Comparison of ENCODE assay signal across 19 cellular contexts in genomic region chr5:109981979-109982378, GRCh38.
A peak's percentile ranks its signal among the peaks of the same experiment; 100 is the strongest.
DNase-seq lines count a peak whose midpoint lies in the region; ATAC-seq, FAIRE-seq and TF ChIP-seq lines count a peak whose summit lies in the region.
"Had no signal": no experiment of that assay in that cellular context is flagged by ENCODE, and none has a peak within 500 bp of the region (broad histone marks: within the 10 kb centered on the region; RNA-seq: fewer than 3 reads in every experiment).

No MANE protein-coding gene starts in this region.

- H3K9ac ChIP-seq in mammary epithelial cell (ENCODE audit: insufficient read depth, low read length) (no peak overlapping the region), SK-N-SH (no peak overlapping the region)
- H3K9ac ChIP-seq: GM23248 had no signal

- in situ Hi-C loops in mammary epithelial cell (cut with MboI; ENCODE audit: low sequenced_read_pairs in 2 of 2) = no loop called here

- H3K4me3 Mint-ChIP-seq in MCF 10A (ENCODE audit: unreplicated experiment) = no peak overlapping the region
- H3K4me3 Mint-ChIP-seq in natural killer cell = no peak overlapping the region
- H3K4me3 Mint-ChIP-seq: CD4-positive, CD25-positive, alpha-beta regulatory T cell; CD8-positive, alpha-beta T cell had no signal

- TF ChIP-seq EP300 in SK-N-SH (IDR thresholded peaks at IDR 0.05; ENCODE audit: borderline replicate concordance in 1 of 2, low read depth in 1 of 2, low read length in 1 of 2) = peak; percentile 61 to 84

- dilution Hi-C loops in mammary epithelial cell (cut with HindIII; ENCODE audit: low sequenced_read_pairs) = no loop called here

- no peak for ATAC-seq in natural killer cell
- ATAC-seq: CD8-positive, alpha-beta T cell had no signal

- H3K4me3 ChIP-seq in mammary epithelial cell (replicated peaks in 1 of 3; ENCODE audit: insufficient read depth in 1 of 3, low read depth in 2 of 3, low read length in 3 of 3) = no peak overlapping the region
- H3K4me3 ChIP-seq in SK-N-SH (ENCODE audit: low read depth in 2 of 2, low read length in 1 of 2) = no peak overlapping the region
- H3K4me3 ChIP-seq in small intestine (ENCODE audit: low read depth in 1 of 2, low read length in 2 of 2) = no peak overlapping the region
- H3K4me3 ChIP-seq: GM23248 had no signal

- H3K4me1 Mint-ChIP-seq in MCF 10A (ENCODE audit: insufficient read depth, unreplicated experiment) (peaks cover under 1% of the 10 kb centered on the region), natural killer cell (no peaks in the 10 kb centered on the region)
- H3K4me1 Mint-ChIP-seq: CD4-positive, CD25-positive, alpha-beta regulatory T cell had no signal

- H3K27me3 ChIP-seq in mammary epithelial cell (ENCODE audit: insufficient read depth, low read length) (no peaks in the 10 kb centered on the region), SK-N-SH (ENCODE audit: insufficient read depth) (no peaks in the 10 kb centered on the region), small intestine (ENCODE audit: control insufficient read depth in 2 of 2, insufficient read depth in 2 of 2, low read length in 2 of 2) (peaks cover 0 to 3% of the 10 kb centered on the region in 2 donors)

- H3K4me2 ChIP-seq in mammary epithelial cell (ENCODE audit: insufficient read depth, low read depth, low read length) = no peak overlapping the region
- H3K4me2 ChIP-seq in SK-N-SH = no peak overlapping the region

- H3K36me3 Mint-ChIP-seq in MCF 10A (ENCODE audit: insufficient read depth, unreplicated experiment) = no peaks in the 10 kb centered on the region
- H3K36me3 Mint-ChIP-seq in natural killer cell = no peaks in the 10 kb centered on the region
- H3K36me3 Mint-ChIP-seq: CD8-positive, alpha-beta T cell had no signal

- H3K36me3 ChIP-seq in mammary epithelial cell (ENCODE audit: insufficient read depth, low read length) = no peaks in the 10 kb centered on the region
- H3K36me3 ChIP-seq in SK-N-SH (replicated peaks in 1 of 2; ENCODE audit: control insufficient read depth in 1 of 2, insufficient read depth in 2 of 2, low read length in 1 of 2) = no peaks in the 10 kb centered on the region
- no peaks in the 10 kb centered on the region for H3K36me3 ChIP-seq in small intestine (ENCODE audit: control insufficient read depth in 2 of 2, insufficient read depth in 2 of 2, low read length in 2 of 2)

- TF ChIP-seq CTCF in MCF 10A (IDR thresholded peaks at IDR 0.05; ENCODE audit: unreplicated experiment) (no peak), mammary epithelial cell (conservative IDR thresholded peaks at IDR 0.05 in 1 of 2, IDR thresholded peaks at IDR 0.05 in 1 of 2; ENCODE audit: extremely low read depth in 1 of 2, insufficient read depth in 1 of 2, low read depth in 1 of 2, low read length in 2 of 2) (no peak), SK-N-SH (IDR thresholded peaks at IDR 0.05) (no peak), natural killer cell (IDR thresholded peaks at IDR 0.05) (no peak)

- H3K9me3 ChIP-seq in mammary epithelial cell (replicated peaks; ENCODE audit: insufficient read depth, low read length) (no peaks in the 10 kb centered on the region), SK-N-SH (no peaks in the 10 kb centered on the region; the same call in 1 of the 2 replicates), small intestine (ENCODE audit: control insufficient read depth, low read depth) (no peaks in the 10 kb centered on the region)
- H3K9me3 ChIP-seq: Caco-2 had no signal

- DNase-seq in MCF 10A (ENCODE audit: unreplicated experiment) (no peak), mammary epithelial cell (no peak), SK-N-SH (no peak), small intestine (peak; percentile 3), HTR-8/SVneo (ENCODE audit: insufficient read length, low spot score) (no peak), natural killer cell (no peak)
- DNase-seq: 8988T; Caco-2; CD4-positive, CD25-positive, alpha-beta regulatory T cell; CD8-positive, alpha-beta T cell; DMS153; DMS79 treated with DMSO at 0.1 percent for 48 hours; GM23248; H7; HCEC 1CT had no signal

- H3K79me2 ChIP-seq in mammary epithelial cell (ENCODE audit: insufficient read depth, low read length) = no peaks in the 10 kb centered on the region
- no peaks in the 10 kb centered on the region for H3K79me2 ChIP-seq in SK-N-SH (ENCODE audit: insufficient read depth)

- H3K27ac ChIP-seq in mammary epithelial cell (ENCODE audit: insufficient read depth, low read depth, low read length) = no peak overlapping the region
- H3K27ac ChIP-seq in SK-N-SH (ENCODE audit: low read depth in 2 of 2, low read length in 1 of 2) = no peak overlapping the region; a peak in 1 of 4 replicates
- H3K27ac ChIP-seq in small intestine (ENCODE audit: low read depth in 1 of 2, low read length in 1 of 2) = no peak overlapping the region
- H3K27ac ChIP-seq: C4-2B, GM23248 had no signal

- H4K20me1 ChIP-seq in mammary epithelial cell (ENCODE audit: insufficient read depth, low read length) (no peaks in the 10 kb centered on the region), SK-N-SH (ENCODE audit: insufficient read depth) (no peaks in the 10 kb centered on the region)

- no peaks in the 10 kb centered on the region for H3K9me2 ChIP-seq in SK-N-SH

- intact Hi-C loops in MCF 10A (cut with micrococcal nuclease) (no loop called here), mammary epithelial cell (cut with micrococcal nuclease) (no loop called here), natural killer cell (cut with micrococcal nuclease) (no loop called here)

- no peaks in the 10 kb centered on the region for H3K4me1 ChIP-seq in mammary epithelial cell (ENCODE audit: insufficient read depth, low read length)
- H3K4me1 ChIP-seq in SK-N-SH (ENCODE audit: control insufficient read depth in 1 of 2, insufficient read depth in 2 of 2, low read depth in 1 of 2, low read length in 1 of 2) = peaks cover 0 to 6% of the 10 kb centered on the region in 2 experiments; a peak in 1 of 4 replicates
- H3K4me1 ChIP-seq in small intestine (ENCODE audit: control insufficient read depth in 2 of 2, insufficient read depth in 1 of 2, low read depth in 1 of 2, low read length in 1 of 2) = no peaks in the 10 kb centered on the region

- H3F3A ChIP-seq in SK-N-SH (replicated peaks; ENCODE audit: insufficient read depth) = no peaks in the 10 kb centered on the region

- no peak overlapping the region for H2AFZ ChIP-seq in mammary epithelial cell (ENCODE audit: low read depth, low read length)
- H2AFZ ChIP-seq in SK-N-SH (ENCODE audit: low read depth) = no peak overlapping the region
- H2AFZ ChIP-seq: GM23248 had no signal

- CTCF ChIA-PET in MCF 10A (lab: Yijun Ruan, JAX) (no interaction called here), mammary epithelial cell (lab: Charles Lee; ENCODE audit: low non-redundant PET) (no interaction called here), SK-N-SH (lab: Yijun Ruan, JAX) (interaction anchor here (0.9 to 1.3 kb wide), 2 partner anchors 10 to 18 kb away, joined by 3 read pairs; no protein-coding TSS in a partner anchor)

- H3K27ac Mint-ChIP-seq in MCF 10A (ENCODE audit: low read depth, unreplicated experiment) (peak overlapping the region; percentile 49), natural killer cell (no peak overlapping the region)
- H3K27ac Mint-ChIP-seq: CD4-positive, CD25-positive, alpha-beta regulatory T cell; CD8-positive, alpha-beta T cell had no signal

- peak; percentile 51 for FAIRE-seq in small intestine (lab: Jason Lieb, UNC)
- FAIRE-seq in HTR-8/SVneo (lab: Jason Lieb, UNC) = no peak
- FAIRE-seq: G401.6, GM12892, H1 had no signal

- TF ChIP-seq RAD21 in SK-N-SH (IDR thresholded peaks at IDR 0.05; ENCODE audit: low read length) = no peak

- H3K27me3 Mint-ChIP-seq in MCF 10A (ENCODE audit: insufficient read depth, unreplicated experiment) (no peaks in the 10 kb centered on the region), natural killer cell (ENCODE audit: low read depth in 2 of 2) (peaks cover 0 to 2% of the 10 kb centered on the region in 2 donors)

- BruUV-seq in MCF 10A (replicated peaks; lab: Mats Ljungman, UMichigan) (no TSS peak), mammary epithelial cell (replicated peaks; lab: Mats Ljungman, UMichigan) (no TSS peak)

- H3K9me3 Mint-ChIP-seq in MCF 10A (ENCODE audit: unreplicated experiment) (no peaks in the 10 kb centered on the region), natural killer cell (no peaks in the 10 kb centered on the region)
- H3K9me3 Mint-ChIP-seq: CD8-positive, alpha-beta T cell had no signal

- POLR2A ChIA-PET in MCF 10A (lab: Yijun Ruan, JAX) (no interaction called here), SK-N-SH (lab: Yijun Ruan, JAX) (no interaction called here)

TF ChIP-seq in SK-N-SH, 30 proteins besides CTCF, POLR2A, EP300 and RAD21 (continues in another document):
- no peak for TF ChIP-seq USF1 (IDR thresholded peaks at IDR 0.05; ENCODE audit: borderline replicate concordance, low read depth)
- peak; percentile 13; the same call in 1 of the 2 replicates for TF ChIP-seq NFIC (IDR thresholded peaks at IDR 0.05; ENCODE audit: borderline replicate concordance)
- peak; percentile 16 for TF ChIP-seq CHD2 (IDR thresholded peaks at IDR 0.05; ENCODE audit: low read length, partially characterized antibody)
- no peak for TF ChIP-seq RFX5 (IDR thresholded peaks at IDR 0.05; ENCODE audit: low read length)
- no peak for TF ChIP-seq TAF1 (IDR thresholded peaks at IDR 0.05; ENCODE audit: borderline replicate concordance, low read depth, low read length)
- no peak for TF ChIP-seq IRF3 (IDR thresholded peaks at IDR 0.05; ENCODE audit: low read depth, low read length)
- TF ChIP-seq FOXJ3 (CRISPR knock-in tag; IDR thresholded peaks at IDR 0.05) = no peak
- 0 out of 2 replicates have a peak, but pooled peaks have one; percentile 22 for TF ChIP-seq RXRA (IDR thresholded peaks at IDR 0.05; ENCODE audit: borderline replicate concordance, low read depth)
- TF ChIP-seq FOXM1 (IDR thresholded peaks at IDR 0.05; ENCODE audit: low read depth) = no peak
- TF ChIP-seq GABPA (IDR thresholded peaks at IDR 0.05; ENCODE audit: low read depth) = no peak
